Comparison of ENCODE assay signal across 1 cellular context in the genomic region with DNA sequence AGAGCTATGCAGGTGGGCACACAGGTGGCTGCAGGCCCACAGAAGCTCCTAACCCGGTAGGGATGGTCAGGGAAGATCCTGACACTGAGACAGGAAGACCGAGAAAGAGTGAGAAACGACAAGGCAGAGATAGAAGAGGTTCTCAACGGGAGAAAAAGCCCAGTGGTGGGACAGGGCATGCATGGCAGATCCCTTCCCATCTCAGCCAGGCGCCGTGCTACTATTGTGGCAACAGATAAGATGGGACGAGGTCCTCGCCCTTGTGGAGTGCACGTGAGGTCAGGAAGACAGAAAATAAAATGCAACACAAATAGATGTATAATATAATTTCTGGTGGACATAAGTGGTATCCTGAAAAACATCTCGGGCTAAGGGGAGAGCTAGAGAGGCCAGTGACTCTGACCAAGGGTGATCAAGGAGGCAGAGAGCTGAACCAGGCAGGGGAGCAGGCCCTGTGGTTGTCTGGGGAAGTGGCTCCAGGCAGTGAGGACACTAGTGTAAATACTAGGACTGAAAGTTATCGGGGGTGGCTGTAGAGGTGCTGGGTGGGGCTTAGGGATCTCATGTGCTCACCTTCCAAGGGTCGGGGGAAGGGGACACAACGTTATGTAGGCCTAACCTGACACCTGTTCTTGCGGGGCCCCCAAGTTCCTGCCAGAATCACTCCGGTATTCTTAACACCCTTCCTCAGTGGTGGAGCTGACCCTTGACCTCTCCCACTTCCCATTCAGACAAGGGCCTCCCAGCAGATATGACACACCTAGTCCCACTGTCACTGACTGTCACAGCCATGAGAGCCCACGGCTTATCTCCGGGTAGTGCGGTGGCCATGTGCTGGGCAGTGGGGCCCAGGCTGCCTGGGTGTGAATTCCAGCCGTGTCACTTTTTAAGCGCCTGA.
TF ChIP-seq lines count a peak whose summit lies in the region.

No MANE protein-coding gene starts in this region.

TF ChIP-seq in K562, 482 proteins besides CTCF, POLR2A, EP300 and RAD21 (continued from another document):
- TF ChIP-seq BHLHE40 (IDR thresholded peaks at IDR 0.05; ENCODE audit: low read length): peak; percentile 57; the same call in 1 of the 2 replicates
- peak; percentile 59; the same call in 1 of the 2 replicates for TF ChIP-seq MYNN (IDR thresholded peaks at IDR 0.05)
- TF ChIP-seq MYNN (CRISPR knock-in tag; IDR thresholded peaks at IDR 0.05): no peak
- no peak for TF ChIP-seq POLR2H (tag; IDR thresholded peaks at IDR 0.05; ENCODE audit: low read depth)
- 0 out of 2 replicates have a peak, but pooled peaks have one; percentile 27 for TF ChIP-seq MECOM (CRISPR knock-in tag; IDR thresholded peaks at IDR 0.05)
- peak; percentile 97 for TF ChIP-seq MAX (CRISPR knock-in tag; IDR thresholded peaks at IDR 0.05)
- peak; percentile 39; the same call in 1 of the 2 replicates for TF ChIP-seq ZC3H4 (CRISPR knock-in tag; IDR thresholded peaks at IDR 0.05; ENCODE audit: borderline replicate concordance)
- TF ChIP-seq MGA (IDR thresholded peaks at IDR 0.05): peak; percentile 90
